Comparison of ENCODE assay signal across 8 cellular contexts in the genomic region with DNA sequence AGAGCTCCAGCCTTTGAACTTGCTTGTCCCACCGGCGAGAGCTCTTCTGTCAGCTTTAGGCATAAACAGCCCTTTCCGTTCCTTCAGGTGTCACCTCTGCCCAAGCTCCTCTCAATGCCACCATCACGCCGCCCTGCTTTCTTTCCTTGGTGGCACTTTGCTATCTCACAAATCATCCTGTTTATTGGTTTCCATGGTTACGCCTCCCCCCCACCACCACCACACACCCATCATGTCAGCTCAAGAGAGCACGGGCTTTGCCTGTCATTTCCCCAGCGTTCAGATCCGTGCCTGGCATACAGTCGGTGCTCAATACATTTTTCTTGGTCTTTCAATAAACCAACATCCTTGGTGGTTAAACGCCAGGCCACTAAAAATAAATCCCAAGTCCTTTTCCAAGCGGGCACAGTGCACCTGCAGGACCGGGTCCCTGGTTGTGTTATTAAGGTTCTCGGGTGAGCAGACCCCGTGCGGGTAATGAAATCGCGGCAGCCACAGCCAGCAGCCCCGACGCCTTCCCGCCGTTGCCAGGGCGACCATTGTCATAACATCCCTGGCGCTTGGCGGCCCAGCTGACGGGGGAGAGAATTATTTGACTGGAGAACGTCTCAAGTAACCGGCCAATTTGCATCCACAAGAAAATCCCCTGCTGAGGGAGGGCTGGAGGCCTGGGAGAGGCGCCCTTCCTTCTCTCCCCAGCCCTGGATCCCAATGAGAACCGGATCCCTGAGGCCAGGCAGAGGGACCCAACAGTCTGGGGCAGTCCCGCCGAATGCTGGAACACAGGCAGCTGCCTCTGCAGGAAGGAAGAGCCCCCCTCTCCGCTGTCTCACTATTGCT.
A peak's percentile ranks its signal among the peaks of the same experiment; 100 is the strongest.
DNase-seq lines count a peak whose midpoint lies in the region; ATAC-seq and TF ChIP-seq lines count a peak whose summit lies in the region.

No MANE protein-coding gene starts in this region.

- H3K23ac ChIP-seq in trophoblast cell (ENCODE audit: low read length), result no peak overlapping the region

- BruUV-seq in A673 (replicated peaks; lab: Mats Ljungman, UMichigan), result no TSS peak

- no peak overlapping the region for H2AFZ ChIP-seq in trophoblast cell (ENCODE audit: insufficient read depth, low read length, poor library complexity)

- H2AK5ac ChIP-seq in trophoblast cell (ENCODE audit: low read length), result no peak overlapping the region

- H4K12ac ChIP-seq in trophoblast cell (ENCODE audit: low read depth, low read length), result no peak overlapping the region

- no peaks in the 10 kb centered on the region for H3K9me3 Mint-ChIP-seq in T-cell

- POLR2A ChIA-PET in A673 (lab: Charles Lee; ENCODE audit: low non-redundant PET) (no interaction called here), T-cell (lab: Charles Lee) (no interaction called here), RWPE1 (lab: Yijun Ruan, JAX; ENCODE audit: low non-redundant PET) (no interaction called here)

- DNase-seq in A673 (ENCODE audit: low spot score) (peak; percentile 74), T-cell (peak in 30 of 34 experiments; percentile 7 to 49 (median 33)), ecto neural progenitor cell (ENCODE audit: low spot score) (peak; percentile 93), trophoblast cell (peak; percentile 30 to 58), RWPE1 (ENCODE audit: low spot score) (no peak)

- no peak overlapping the region for H3K4ac ChIP-seq in trophoblast cell (ENCODE audit: low read depth, low read length)

- no peak overlapping the region for H2BK120ac ChIP-seq in trophoblast cell (ENCODE audit: insufficient read depth, low read length, poor library complexity)

- H3K36me3 Mint-ChIP-seq in T-cell, result no peaks in the 10 kb centered on the region

- intact Hi-C loops in A673 (cut with micrococcal nuclease; ENCODE audit: unreplicated experiment), result loop anchor here (2.0 to 10.0 kb wide), 2 partner anchors 159 to 229 kb away; a partner anchor contains a TSS

- H2BK5ac ChIP-seq in trophoblast cell (ENCODE audit: low read depth, low read length, poor library complexity), result no peak overlapping the region

- peak; percentile 78 for ATAC-seq in HG03354 (IDR thresholded peaks at IDR 0.05; ENCODE audit: poor library complexity, severe bottlenecking, unreplicated experiment)
- ATAC-seq in T-cell (replicated peaks in 1 of 4), result peak in 3 of 4 experiments; percentile 13 to 78 (median 19)
- ATAC-seq in HG03139 (IDR thresholded peaks at IDR 0.05; ENCODE audit: unreplicated experiment), result no peak
- no peak for ATAC-seq in GM18867 (IDR thresholded peaks at IDR 0.05; ENCODE audit: unreplicated experiment)

- H3K79me2 ChIP-seq in trophoblast cell (ENCODE audit: control insufficient read depth, insufficient read depth, low read length, poor library complexity), result no peaks in the 10 kb centered on the region

- H3K18ac ChIP-seq in trophoblast cell (ENCODE audit: low read length), result no peak overlapping the region

- no peak overlapping the region for H3K4me3 ChIP-seq in A673 (ENCODE audit: low read depth, low read length, poor library complexity, severe bottlenecking)
- H3K4me3 ChIP-seq in trophoblast cell (ENCODE audit: low read depth, low read length), result no peak overlapping the region

- H3K4me1 Mint-ChIP-seq in T-cell, result peaks cover 0 to 13% (median 10%) of the 10 kb centered on the region in 3 donors

- no peak overlapping the region for H3K14ac ChIP-seq in trophoblast cell (ENCODE audit: low read length)

- H3K27ac ChIP-seq in A673 (ENCODE audit: low read depth, low read length, poor library complexity, severe bottlenecking), result no peak overlapping the region
- no peak overlapping the region for H3K27ac ChIP-seq in trophoblast cell (ENCODE audit: low read depth, low read length)
- no peak overlapping the region for H3K27ac ChIP-seq in RWPE1

- peak overlapping the region; percentile 29 for H3K4me2 ChIP-seq in trophoblast cell (ENCODE audit: low read length)

- TF ChIP-seq CTCF in A673 (conservative IDR thresholded peaks at IDR 0.05; ENCODE audit: low read depth, low read length) (no peak), RWPE1 (conservative IDR thresholded peaks at IDR 0.05; ENCODE audit: low read depth) (no peak)

- no CpG with 5 or more reads among the region's 33 CpGs for WGBS in trophoblast cell (ENCODE audit: extremely low coverage, insufficient coverage, insufficient read length)

- no peak overlapping the region for H3K9ac ChIP-seq in trophoblast cell (ENCODE audit: low read length)

- no peaks in the 10 kb centered on the region for H3K79me1 ChIP-seq in trophoblast cell (ENCODE audit: low read length)

- no peak overlapping the region for H4K91ac ChIP-seq in trophoblast cell (ENCODE audit: low read depth, low read length)

- no peak overlapping the region for H2BK12ac ChIP-seq in trophoblast cell (ENCODE audit: low read length)

- no peaks in the 10 kb centered on the region for H3K4me1 ChIP-seq in A673 (ENCODE audit: insufficient read depth, low read length, poor library complexity, severe bottlenecking)
- H3K4me1 ChIP-seq in trophoblast cell (ENCODE audit: control insufficient read depth in 1 of 2, insufficient read depth in 2 of 2, low read length in 2 of 2), result no peaks in the 10 kb centered on the region

- peaks cover 18 to 30% of the 10 kb centered on the region in 2 donors for H3K27me3 Mint-ChIP-seq in T-cell

- H3K27me3 ChIP-seq in A673 (replicated peaks; ENCODE audit: insufficient read depth, low read depth, low read length, poor library complexity), result peaks cover 24% of the 10 kb centered on the region
- H3K27me3 ChIP-seq in trophoblast cell (ENCODE audit: insufficient read depth, low read length), result no peaks in the 10 kb centered on the region

- CTCF ChIA-PET in A673 (lab: Charles Lee) (interaction anchor here (0.9 to 1.8 kb wide), 3 partner anchors 159 to 500 kb away, joined by 3 to 12 read pairs (median 5); a partner anchor contains a TSS), T-cell (lab: Charles Lee) (interaction anchor here (0.5 to 1.7 kb wide), 11 partner anchors 16 to 1729 kb away, joined by 3 to 7 read pairs (median 3); no protein-coding TSS in a partner anchor), RWPE1 (lab: Yijun Ruan, JAX) (interaction anchor here (0.5 to 2.5 kb wide), 13 partner anchors 8 to 875 kb away, joined by 3 to 12 read pairs (median 3); no protein-coding TSS in a partner anchor)

- peak overlapping the region in 1 of 2 donors; percentile 23 for H3K27ac Mint-ChIP-seq in T-cell

- H4K8ac ChIP-seq in trophoblast cell (ENCODE audit: low read depth, low read length), result no peak overlapping the region

- H3K4me3 Mint-ChIP-seq in T-cell, result peak overlapping the region in 2 of 3 donors; percentile 29 to 43

- H3K9me3 ChIP-seq in A673 (ENCODE audit: low read depth, low read length, poor library complexity, severe bottlenecking), result no peaks in the 10 kb centered on the region
- H3K9me3 ChIP-seq in trophoblast cell (ENCODE audit: insufficient read depth, low read depth, low read length), result no peaks in the 10 kb centered on the region

- H3K36me3 ChIP-seq in A673 (ENCODE audit: insufficient read depth, low read length, poor library complexity, severe bottlenecking) (no peaks in the 10 kb centered on the region), trophoblast cell (ENCODE audit: control insufficient read depth in 1 of 2, insufficient read depth in 2 of 2, low read length in 2 of 2) (no peaks in the 10 kb centered on the region)

Comparison
In these comparisons a context has a peak if more than half of its experiments do, and no peak if none do; other contexts are left out.
1. ATAC-seq: peak in HG03354 (single experiment) and T-cell (3 of 4); none in HG03139 (single experiment) and GM18867 (single experiment).